Comparison of ENCODE assay signal across 11 cellular contexts in genomic region chr6:111540971-111541719, GRCh38. TPM values are rescaled to one million over a fixed set of nuclear protein-coding genes. Genes with fewer than 3 reads are reported as not detected.
DNase-seq lines count a peak whose midpoint lies in the region; TF ChIP-seq lines count a peak whose summit lies in the region.
"Had no signal": no experiment of that assay in that cellular context is flagged by ENCODE, and none has a peak within 500 bp of the region (broad histone marks: within the 10 kb centered on the region; RNA-seq: fewer than 3 reads in every experiment).

No MANE protein-coding gene starts in this region.

- peaks cover 4% of the 10 kb centered on the region for H3K36me3 Mint-ChIP-seq in activated CD4-positive, alpha-beta T cell treated with anti-CD3 and anti-CD28 coated beads, Interleukin-2, amount 10 ng/mL, durations not matched to agents 7 days and 5 days (ENCODE audit: low read depth)

- CTCF ChIA-PET in activated CD4-positive, alpha-beta T cell treated with anti-CD3 and anti-CD28 coated beads, Interleukin-2, amount 10 ng/mL, durations not matched to agents 7 days and 5 days (lab: Charles Lee), result interaction anchor here (0.7 to 2.3 kb wide), 3 partner anchors 9 to 29 kb away, joined by 3 to 8 read pairs (median 3); no protein-coding TSS in a partner anchor

- no peak overlapping the region for H3K4me3 Mint-ChIP-seq in activated CD4-positive, alpha-beta T cell treated with anti-CD3 and anti-CD28 coated beads, Interleukin-2, amount 10 ng/mL, durations not matched to agents 7 days and 5 days
- H3K4me3 Mint-ChIP-seq: memory B cell had no signal

- POLR2A ChIA-PET in activated CD4-positive, alpha-beta T cell treated with anti-CD3 and anti-CD28 coated beads, Interleukin-2, amount 10 ng/mL, durations not matched to agents 7 days and 5 days (lab: Charles Lee), result no interaction called here

- no peak overlapping the region for H3K27ac Mint-ChIP-seq in activated CD4-positive, alpha-beta T cell treated with anti-CD3 and anti-CD28 coated beads, Interleukin-2, amount 10 ng/mL, durations not matched to agents 7 days and 5 days
- H3K27ac Mint-ChIP-seq: memory B cell had no signal

- H3K4me1 Mint-ChIP-seq in activated CD4-positive, alpha-beta T cell treated with anti-CD3 and anti-CD28 coated beads, Interleukin-2, amount 10 ng/mL, durations not matched to agents 7 days and 5 days, result peaks cover 11% of the 10 kb centered on the region

- H3K36me3 ChIP-seq in H7 (replicated peaks; ENCODE audit: control insufficient read depth, insufficient read depth, low read length) (no peaks in the 10 kb centered on the region), colonic mucosa (no peaks in the 10 kb centered on the region)
- H3K36me3 ChIP-seq: brain microvascular endothelial cell had no signal

- H3K9me3 Mint-ChIP-seq in activated CD4-positive, alpha-beta T cell treated with anti-CD3 and anti-CD28 coated beads, Interleukin-2, amount 10 ng/mL, durations not matched to agents 7 days and 5 days, result no peaks in the 10 kb centered on the region
- H3K9me3 Mint-ChIP-seq: memory B cell had no signal

- H3K27me3 Mint-ChIP-seq in activated CD4-positive, alpha-beta T cell treated with anti-CD3 and anti-CD28 coated beads, Interleukin-2, amount 10 ng/mL, durations not matched to agents 7 days and 5 days, result no peaks in the 10 kb centered on the region
- H3K27me3 Mint-ChIP-seq: memory B cell had no signal

- peak overlapping the region; percentile 31 for H3K27ac ChIP-seq in cingulate gyrus (ENCODE audit: low read depth, low read length)
- H3K27ac ChIP-seq in colonic mucosa, result no peak overlapping the region
- H3K27ac ChIP-seq: brain microvascular endothelial cell had no signal

- intact Hi-C loops in colonic mucosa (cut with DNase I), result no loop called here

- no peaks in the 10 kb centered on the region for H3K27me3 ChIP-seq in H7 (ENCODE audit: control insufficient read depth, insufficient read depth, low read length)
- no peaks in the 10 kb centered on the region for H3K27me3 ChIP-seq in colonic mucosa
- H3K27me3 ChIP-seq: brain microvascular endothelial cell had no signal

- no peaks in the 10 kb centered on the region for H3K4me1 ChIP-seq in colonic mucosa

- H3K9me3 ChIP-seq in colonic mucosa, result no peaks in the 10 kb centered on the region

- DNase-seq in DMS79 treated with DMSO at 0.1 percent for 48 hours (lab: John Stamatoyannopoulos, UW) (peak; percentile 98), NCI-H187 treated with DMSO at 0.1 percent for 48 hours (lab: John Stamatoyannopoulos, UW) (peak; percentile 99), midbrain (lab: John Stamatoyannopoulos, UW) (peak; percentile 33), NOMO-1 (lab: John Stamatoyannopoulos, UW; ENCODE audit: unreplicated experiment in 2 of 2) (no peak), H7 (no peak), colonic mucosa (no peak)
- DNase-seq in activated CD4-positive, alpha-beta T cell treated with anti-CD3 and anti-CD28 coated beads, Interleukin-2, amount 10 ng/mL, durations not matched to agents 7 days and 5 days, result no peak
- DNase-seq: brain microvascular endothelial cell, T1000 had no signal

- TF ChIP-seq CTCF in colonic mucosa (IDR thresholded peaks at IDR 0.05), result no peak

- H3K4me3 ChIP-seq in H7 (ENCODE audit: insufficient read depth, low read depth, low read length) (no peak overlapping the region), colonic mucosa (no peak overlapping the region)

- H3K9ac ChIP-seq in colonic mucosa (ENCODE audit: low read depth in 2 of 2, low read length in 2 of 2), result no peak overlapping the region

RNA-seq across cellular contexts. Expression of gene REV3L, which starts 58.1 kb away (rescaled TPM):
- 2.1 and 5.2 TPM in 2 replicates for total RNA-seq in H7 (2014; rRNA removed; shearing (Covaris generic))
- total RNA-seq in colonic mucosa, result 10 to 100 TPM; 16.7 to 20.8 TPM
- total RNA-seq in activated CD4-positive, alpha-beta T cell treated with anti-CD3 and anti-CD28 coated beads, Interleukin-2, amount 10 ng/mL, durations not matched to agents 7 days and 5 days, result 10 to 100 TPM; 26.1 to 38.9 TPM

Comparison
In these comparisons a context has a peak if more than half of its experiments do, and no peak if none do; other contexts are left out.
1. DNase-seq: peak in DMS79 treated with DMSO at 0.1 percent for 48 hours (single experiment), NCI-H187 treated with DMSO at 0.1 percent for 48 hours (single experiment) and midbrain (single experiment); none in NOMO-1 (0 of 2), H7 (single experiment), colonic mucosa (single experiment) and activated CD4-positive, alpha-beta T cell treated with anti-CD3 and anti-CD28 coated beads, Interleukin-2, amount 10 ng/mL, durations not matched to agents 7 days and 5 days (single experiment).